Comparison of ENCODE assay signal across 8 cellular contexts in the genomic region with DNA sequence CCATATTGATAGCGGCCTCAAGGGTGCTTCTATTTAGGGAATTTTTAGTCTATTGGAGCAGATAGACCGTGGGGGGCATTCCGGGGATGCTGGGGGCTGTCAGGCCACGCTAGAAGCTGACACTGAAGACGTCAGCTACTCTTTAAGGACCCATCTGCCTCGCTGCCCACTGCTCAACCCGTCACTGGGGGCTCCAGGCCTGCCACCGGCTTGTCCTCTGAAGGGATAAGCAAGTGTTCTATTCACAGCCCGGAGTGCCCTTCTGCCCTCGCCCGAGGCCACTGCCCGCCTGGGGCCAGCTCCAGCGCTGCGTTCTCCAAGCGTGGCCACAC. TPM values are rescaled to one million over a fixed set of nuclear protein-coding genes. Genes with fewer than 3 reads are reported as not detected.
DNase-seq lines count a peak whose midpoint lies in the region; ATAC-seq, FAIRE-seq and TF ChIP-seq lines count a peak whose summit lies in the region.

No MANE protein-coding gene starts in this region.

- DNase-seq in NCI-H345 treated with DMSO at 0.1 percent for 48 hours (lab: John Stamatoyannopoulos, UW; ENCODE audit: unreplicated experiment) = peak; percentile 3
- DNase-seq in endothelial cell (ENCODE audit: low spot score) = no peak
- DNase-seq in pancreas = no peak
- no peak for DNase-seq in NCI-H1417 (lab: John Stamatoyannopoulos, UW)
- no peak for DNase-seq in NCI-H2081 (lab: John Stamatoyannopoulos, UW)
- no peak for DNase-seq in DMS 273 treated with DMSO at 0.1 percent for 48 hours (lab: John Stamatoyannopoulos, UW)
- DNase-seq in activated effector memory CD4-positive, alpha-beta T cell treated with anti-CD3 and anti-CD28 coated beads, Interleukin-2, amount 50 U/mL, for 16 hours = no peak

- TF ChIP-seq CTCF in endothelial cell (IDR thresholded peaks at IDR 0.05; ENCODE audit: unreplicated experiment) (no peak), pancreas (IDR thresholded peaks at IDR 0.05) (no peak)

- H3K4me3 ChIP-seq in GM08714 (ENCODE audit: low read length) = peak overlapping the region; percentile 78; the same call in 1 of the 2 replicates
- H3K4me3 ChIP-seq in pancreas = peak overlapping the region; percentile 9 to 67 (median 48)

- peak overlapping the region; percentile 57 to 83 (median 68) for H3K27ac ChIP-seq in pancreas

- no peaks in the 10 kb centered on the region for H3K9me3 Mint-ChIP-seq in endothelial cell (ENCODE audit: unreplicated experiment)

- H3K36me3 Mint-ChIP-seq in endothelial cell (ENCODE audit: low read depth, unreplicated experiment) = no peaks in the 10 kb centered on the region

- H3K9me3 ChIP-seq in pancreas = no peaks in the 10 kb centered on the region

- H3K27me3 ChIP-seq in pancreas = no peaks in the 10 kb centered on the region

- H3K27me3 Mint-ChIP-seq in endothelial cell (ENCODE audit: unreplicated experiment) = peaks cover 6% of the 10 kb centered on the region

- H3K4me1 ChIP-seq in pancreas = no peaks in the 10 kb centered on the region

- H3K27ac Mint-ChIP-seq in endothelial cell (ENCODE audit: unreplicated experiment) = no peak overlapping the region

- FAIRE-seq in pancreas (lab: Jason Lieb, UNC) = no peak

- H3K36me3 ChIP-seq in pancreas = no peaks in the 10 kb centered on the region

- 6 to 34% methylated on average over 15 of the region's 15 CpGs for WGBS in pancreas, 2 donors

- intact Hi-C loops in pancreas (cut with DNase I) = no loop called here

- peak overlapping the region; percentile 42 for H3K4me3 Mint-ChIP-seq in endothelial cell (ENCODE audit: unreplicated experiment)

- ATAC-seq in pancreas = no peak

- peaks cover 4% of the 10 kb centered on the region for H3K4me1 Mint-ChIP-seq in endothelial cell (ENCODE audit: unreplicated experiment)

RNA-seq across cellular contexts. Expression of gene MSL3, which starts 0.7 kb away (rescaled TPM):
- total RNA-seq in endothelial cell (ENCODE audit: unreplicated experiment) = 55.0 TPM
- total RNA-seq in pancreas = 10 to 100 TPM in 1 of 6 donors, 1 to 10 TPM in 5; 6.5 to 17.3 (median 7.6) TPM
- 10 to 100 TPM; 14.3 to 17.8 TPM for polyA plus RNA-seq in pancreas
